In genomic region chr1:19814681-19815503, GRCh38 we compare ENCODE assay signal across 13 cellular contexts. TPM values are rescaled to one million over a fixed set of nuclear protein-coding genes. Genes with fewer than 3 reads are reported as not detected.
A peak's percentile ranks its signal among the peaks of the same experiment; 100 is the strongest.
DNase-seq lines count a peak whose midpoint lies in the region; ATAC-seq and TF ChIP-seq lines count a peak whose summit lies in the region.
"Had no signal": no experiment of that assay in that cellular context is flagged by ENCODE, and none has a peak within 500 bp of the region (broad histone marks: within the 10 kb centered on the region; RNA-seq: fewer than 3 reads in every experiment).

TSS of gene RNF186 (minus strand) at chr1:19815283. CDS start at chr1:19815101, 182 bp downstream.

- WGBS in neuronal stem cell (ENCODE audit: extremely low coverage in 2 of 2, insufficient read length in 2 of 2, insufficient replicate concordance in 1 of 2), 2 donors = no CpG with 5 or more reads among the region's 22 CpGs

- no peak within 1 kb of the TSS for H2BK15ac ChIP-seq in neuronal stem cell (ENCODE audit: low read length)

- H3K27ac ChIP-seq in colonic mucosa (peak within 1 kb of the TSS; percentile 87), neuronal stem cell (replicated peaks; ENCODE audit: low read length) (no peak within 1 kb of the TSS)
- H3K27ac ChIP-seq: C4-2B had no signal

- peak within 1 kb of the TSS; percentile 99 for H3K14ac ChIP-seq in neuronal stem cell (ENCODE audit: low read length)

- no peaks in the 10 kb centered on the region for H3K9me3 ChIP-seq in colonic mucosa
- no peaks in the 10 kb centered on the region for H3K9me3 ChIP-seq in neuronal stem cell (replicated peaks in 1 of 2; ENCODE audit: control insufficient read depth in 2 of 2, insufficient read depth in 1 of 2, low read depth in 1 of 2, low read length in 2 of 2)

- H3K18ac ChIP-seq in neuronal stem cell (ENCODE audit: low read length) = peak within 1 kb of the TSS; percentile 55

- DNase-seq in DMS153 (lab: John Stamatoyannopoulos, UW) (peak; percentile 38), NCI-H187 treated with DMSO at 0.1 percent for 48 hours (lab: John Stamatoyannopoulos, UW) (peak; percentile 37), colonic mucosa (peak; percentile 91), neuronal stem cell (ENCODE audit: low spot score) (no peak), globus pallidus (ENCODE audit: low spot score) (no peak), dermis blood vessel endothelial cell (no peak)
- no peak for DNase-seq in stimulated activated CD4-positive, alpha-beta T cell treated with anti-CD3 and anti-CD28 coated beads, Interleukin-12 subunit alpha, Interleukin-12 subunit beta, amount 100 ng/mL, for 4 hours
- DNase-seq: activated gamma-delta T cell treated with Interleukin-2 at 50 U/mL for 16 hours, KG1 had no signal

- H2BK5ac ChIP-seq in neuronal stem cell (ENCODE audit: low read length) = peak within 1 kb of the TSS; percentile 76

- no peak within 1 kb of the TSS for H3K4me2 ChIP-seq in neuronal stem cell (ENCODE audit: insufficient read depth, low read length, poor library complexity, severe bottlenecking)

- ATAC-seq in HG02610 (IDR thresholded peaks at IDR 0.05; ENCODE audit: unreplicated experiment) = no peak

- H2BK120ac ChIP-seq in neuronal stem cell (ENCODE audit: low read depth, low read length) = no peak within 1 kb of the TSS

- H3K9ac ChIP-seq in colonic mucosa (ENCODE audit: low read depth in 2 of 2, low read length in 2 of 2) (peak within 1 kb of the TSS; percentile 63 to 94), neuronal stem cell (ENCODE audit: low read depth, low read length, poor library complexity) (peak within 1 kb of the TSS; percentile 26)

- peak within 1 kb of the TSS; percentile 21 for H2AK5ac ChIP-seq in neuronal stem cell (ENCODE audit: low read depth, low read length)

- TF ChIP-seq CTCF in colonic mucosa (IDR thresholded peaks at IDR 0.05) = no peak

- H3K4me1 ChIP-seq in colonic mucosa = no peaks in the 10 kb centered on the region
- no peaks in the 10 kb centered on the region for H3K4me1 ChIP-seq in neuronal stem cell (ENCODE audit: control insufficient read depth in 2 of 2, insufficient read depth in 1 of 2, low read depth in 1 of 2, low read length in 2 of 2)

- no peak within 1 kb of the TSS for H3K4ac ChIP-seq in neuronal stem cell (ENCODE audit: low read length)

- H4K8ac ChIP-seq in neuronal stem cell (ENCODE audit: low read depth, low read length) = no peak within 1 kb of the TSS

- no peaks in the 10 kb centered on the region for H3K79me1 ChIP-seq in neuronal stem cell (ENCODE audit: low read depth, low read length)

- H3K4me3 ChIP-seq in colonic mucosa = peak within 1 kb of the TSS; percentile 59
- H3K4me3 ChIP-seq in neuronal stem cell (ENCODE audit: low read length in 2 of 2) = no peak within 1 kb of the TSS

- no peak within 1 kb of the TSS for H2AFZ ChIP-seq in neuronal stem cell (ENCODE audit: low read length)

- H3K23ac ChIP-seq in neuronal stem cell (ENCODE audit: low read depth, low read length, poor library complexity) = peak within 1 kb of the TSS; percentile 35

- H3K27me3 ChIP-seq in colonic mucosa (no peaks in the 10 kb centered on the region), neuronal stem cell (ENCODE audit: control insufficient read depth in 3 of 3, insufficient read depth in 3 of 3, low read depth in 1 of 3, low read length in 3 of 3) (peaks cover 0 to 54% (median 0%) of the 10 kb centered on the region in 3 experiments)

- H3K36me3 ChIP-seq in colonic mucosa (no peaks in the 10 kb centered on the region), neuronal stem cell (replicated peaks in 1 of 2; ENCODE audit: control insufficient read depth in 2 of 2, insufficient read depth in 2 of 2, low read length in 2 of 2) (no peaks in the 10 kb centered on the region)

- intact Hi-C loops in colonic mucosa (cut with DNase I) = loop anchor here (5.0 kb wide), 1 partner anchor 47 kb away; no protein-coding TSS in a partner anchor

- no peak within 1 kb of the TSS for H4K91ac ChIP-seq in neuronal stem cell (ENCODE audit: low read depth, low read length, poor library complexity)

- no peak within 1 kb of the TSS for H2BK12ac ChIP-seq in neuronal stem cell (ENCODE audit: low read length)

RNA-seq across cellular contexts. Expression of gene RNF186, which starts in this region (rescaled TPM):
- total RNA-seq in colonic mucosa (10 to 100 TPM; 43.0 to 71.4 TPM), dermis blood vessel endothelial cell (not detected in 2 replicates)
- polyA plus RNA-seq in neuronal stem cell (2013, experiment 1 of 2) = not detected
- polyA plus RNA-seq in neuronal stem cell (2013, experiment 2 of 2) = not detected
- total RNA-seq: chondrocyte, RPMI7951 had no signal

Comparison
In these comparisons a context has a peak if more than half of its experiments do, and no peak if none do; other contexts are left out.
1. RNA of gene RNF186 (total RNA-seq): 43.0 to 71.4 TPM in colonic mucosa; not detected in dermis blood vessel endothelial cell; every median in the first group is over 10 times any median in the second.
2. DNase-seq: peak in DMS153 (single experiment), NCI-H187 treated with DMSO at 0.1 percent for 48 hours (single experiment) and colonic mucosa (single experiment); none in neuronal stem cell (single experiment), globus pallidus (single experiment), dermis blood vessel endothelial cell (single experiment) and stimulated activated CD4-positive, alpha-beta T cell treated with anti-CD3 and anti-CD28 coated beads, Interleukin-12 subunit alpha, Interleukin-12 subunit beta, amount 100 ng/mL, for 4 hours (single experiment).